16 cellular contexts compared by ENCODE assay signal in genomic region chr1:153730468-153730988, GRCh38. TPM values are rescaled to one million over a fixed set of nuclear protein-coding genes. Genes with fewer than 3 reads are reported as not detected.
DNase-seq lines count a peak whose midpoint lies in the region; ATAC-seq, FAIRE-seq and TF ChIP-seq lines count a peak whose summit lies in the region.
"Had no signal": no experiment of that assay in that cellular context is flagged by ENCODE, and none has a peak within 500 bp of the region (broad histone marks: within the 10 kb centered on the region; RNA-seq: fewer than 3 reads in every experiment).

No MANE protein-coding gene starts in this region.

- no peaks in the 10 kb centered on the region for H3K9me3 Mint-ChIP-seq in activated CD4-positive, alpha-beta T cell treated with anti-CD3 and anti-CD28 coated beads, Interleukin-2, amount 10 ng/mL, durations not matched to agents 7 days and 5 days
- H3K9me3 Mint-ChIP-seq in stimulated activated naive B cell treated with anti-CD40 and anti-IgM and Interleukin-4, amounts not matched to agents 10 μg/mL and 1 μg/mL and 100 μg/mL, for 72 hours: no peaks in the 10 kb centered on the region

- TF ChIP-seq CTCF in OCI-LY1 (IDR thresholded peaks at IDR 0.05; ENCODE audit: low read length): no peak
- no peak for TF ChIP-seq CTCF in gastroesophageal sphincter (IDR thresholded peaks at IDR 0.05)
- no peak for TF ChIP-seq CTCF in pancreas (IDR thresholded peaks at IDR 0.05)

- H3F3A ChIP-seq in OCI-LY1 (ENCODE audit: insufficient read depth, low read length): 0 out of 2 replicates have a peak, but pooled peaks cover 4% of the 10 kb centered on the region

- no peaks in the 10 kb centered on the region for H3K9me2 ChIP-seq in OCI-LY1 (ENCODE audit: low read depth, low read length)

- no peak for TF ChIP-seq EP300 in gastroesophageal sphincter (IDR thresholded peaks at IDR 0.05)

- POLR2A ChIA-PET in activated CD4-positive, alpha-beta T cell treated with anti-CD3 and anti-CD28 coated beads, Interleukin-2, amount 10 ng/mL, durations not matched to agents 7 days and 5 days (lab: Charles Lee): no interaction called here

- H3K27me3 Mint-ChIP-seq in activated CD4-positive, alpha-beta T cell treated with anti-CD3 and anti-CD28 coated beads, Interleukin-2, amount 10 ng/mL, durations not matched to agents 7 days and 5 days: no peaks in the 10 kb centered on the region
- H3K27me3 Mint-ChIP-seq in stimulated activated naive B cell treated with anti-CD40 and anti-IgM and Interleukin-4, amounts not matched to agents 10 μg/mL and 1 μg/mL and 100 μg/mL, for 72 hours: no peaks in the 10 kb centered on the region

- no peak for FAIRE-seq in pancreas (lab: Jason Lieb, UNC)
- FAIRE-seq: kidney had no signal

- H3K4me1 Mint-ChIP-seq in activated CD4-positive, alpha-beta T cell treated with anti-CD3 and anti-CD28 coated beads, Interleukin-2, amount 10 ng/mL, durations not matched to agents 7 days and 5 days: peaks cover 46% of the 10 kb centered on the region
- H3K4me1 Mint-ChIP-seq in stimulated activated naive B cell treated with anti-CD40 and anti-IgM and Interleukin-4, amounts not matched to agents 10 μg/mL and 1 μg/mL and 100 μg/mL, for 72 hours: peaks cover 47 to 58% of the 10 kb centered on the region in 2 donors

- H3K4me3 ChIP-seq in OCI-LY1 (ENCODE audit: low read depth, low read length, poor library complexity, severe bottlenecking) (peak overlapping the region; percentile 100), gastroesophageal sphincter (no peak overlapping the region), pancreas (no peak overlapping the region)

- H3K9me3 ChIP-seq in OCI-LY1 (ENCODE audit: low read length): no peaks in the 10 kb centered on the region
- no peaks in the 10 kb centered on the region for H3K9me3 ChIP-seq in gastroesophageal sphincter
- no peaks in the 10 kb centered on the region for H3K9me3 ChIP-seq in pancreas

- H3K4me3 Mint-ChIP-seq in activated CD4-positive, alpha-beta T cell treated with anti-CD3 and anti-CD28 coated beads, Interleukin-2, amount 10 ng/mL, durations not matched to agents 7 days and 5 days: peak overlapping the region; percentile 94
- H3K4me3 Mint-ChIP-seq in stimulated activated naive B cell treated with anti-CD40 and anti-IgM and Interleukin-4, amounts not matched to agents 10 μg/mL and 1 μg/mL and 100 μg/mL, for 72 hours: peak overlapping the region; percentile 89 to 98

- CTCF ChIA-PET in activated CD4-positive, alpha-beta T cell treated with anti-CD3 and anti-CD28 coated beads, Interleukin-2, amount 10 ng/mL, durations not matched to agents 7 days and 5 days (lab: Charles Lee): interaction anchor here (1.1 kb wide), 2 partner anchors 9 to 54 kb away, joined by 3 read pairs; no protein-coding TSS in a partner anchor

- intact Hi-C loops in pancreas (cut with DNase I): no loop called here

- H3K27ac ChIP-seq in OCI-LY1 (ENCODE audit: low read depth, low read length, poor library complexity, severe bottlenecking) (no peak overlapping the region), gastroesophageal sphincter (peak overlapping the region in 3 of 4 donors; percentile 8 to 98 (median 98)), pancreas (peak overlapping the region in 2 of 4 donors; percentile 44 to 99)

- H3K27ac Mint-ChIP-seq in activated CD4-positive, alpha-beta T cell treated with anti-CD3 and anti-CD28 coated beads, Interleukin-2, amount 10 ng/mL, durations not matched to agents 7 days and 5 days: no peak overlapping the region
- H3K27ac Mint-ChIP-seq in stimulated activated naive B cell treated with anti-CD40 and anti-IgM and Interleukin-4, amounts not matched to agents 10 μg/mL and 1 μg/mL and 100 μg/mL, for 72 hours: peak overlapping the region; percentile 60

- no peak for DNase-seq in activated CD4-positive, alpha-beta T cell treated with anti-CD3 and anti-CD28 coated beads, Interleukin-2, amount 10 ng/mL, durations not matched to agents 7 days and 5 days
- DNase-seq in activated CD4-positive, alpha-beta T cell treated with anti-CD3 and anti-CD28 coated beads, Interleukin-2, amount 50 U/mL, for 4 hours: no peak
- no peak for DNase-seq in stimulated activated naive B cell treated with anti-CD40 and anti-IgM and Interleukin-4, amounts not matched to agents 10 μg/mL and 1 μg/mL and 100 μg/mL, for 72 hours
- no peak for DNase-seq in NCI-H1417 (lab: John Stamatoyannopoulos, UW)
- DNase-seq in pancreas: no peak
- DNase-seq: activated CD4-positive, CD25-positive, alpha-beta regulatory T cell treated with anti-CD3 and anti-CD28 coated beads, Interleukin-2, amount 50 U/mL, for 72 hours; GDM1; kidney; NCI-H2107; posterior cingulate gyrus; trophoblast cell had no signal

- H3K36me3 ChIP-seq in OCI-LY1 (ENCODE audit: insufficient read depth, low read length): peaks cover 16% of the 10 kb centered on the region; the same call in 1 of the 2 replicates
- no peaks in the 10 kb centered on the region for H3K36me3 ChIP-seq in gastroesophageal sphincter
- H3K36me3 ChIP-seq in pancreas: no peaks in the 10 kb centered on the region

- 48 to 73% methylated on average over 3 to 5 of the region's 5 CpGs for WGBS in gastroesophageal sphincter (ENCODE audit: low coverage in 1 of 2), 2 donors
- WGBS in pancreas, 2 donors: 53 to 55% methylated on average over 5 of the region's 5 CpGs

- H3K36me3 Mint-ChIP-seq in activated CD4-positive, alpha-beta T cell treated with anti-CD3 and anti-CD28 coated beads, Interleukin-2, amount 10 ng/mL, durations not matched to agents 7 days and 5 days (ENCODE audit: low read depth): peaks cover 20% of the 10 kb centered on the region
- H3K36me3 Mint-ChIP-seq in stimulated activated naive B cell treated with anti-CD40 and anti-IgM and Interleukin-4, amounts not matched to agents 10 μg/mL and 1 μg/mL and 100 μg/mL, for 72 hours: peaks cover 38 to 53% of the 10 kb centered on the region in 2 donors

- H3K4me2 ChIP-seq in OCI-LY1 (ENCODE audit: low read length): peak overlapping the region; percentile 100

- no peak for TF ChIP-seq POLR2A in gastroesophageal sphincter (IDR thresholded peaks at IDR 0.05)

- no peaks in the 10 kb centered on the region for H4K20me1 ChIP-seq in OCI-LY1 (ENCODE audit: insufficient read depth, low read length)

- no peak overlapping the region for H2AFZ ChIP-seq in OCI-LY1 (ENCODE audit: low read length)

- peaks cover 11% of the 10 kb centered on the region; the same call in 1 of the 2 replicates for H3K79me2 ChIP-seq in OCI-LY1 (ENCODE audit: insufficient read depth, low read length)

- H3K27me3 ChIP-seq in OCI-LY1 (ENCODE audit: insufficient read depth, low read length) (no peaks in the 10 kb centered on the region), gastroesophageal sphincter (no peaks in the 10 kb centered on the region), pancreas (no peaks in the 10 kb centered on the region)

- H3K9ac ChIP-seq in OCI-LY1 (ENCODE audit: low read length): no peak overlapping the region; the same call in 1 of the 2 replicates

- H3K4me1 ChIP-seq in OCI-LY1 (ENCODE audit: insufficient read depth, low read length, severe bottlenecking) (peaks cover 39% of the 10 kb centered on the region), gastroesophageal sphincter (peaks cover 0 to 59% (median 15%) of the 10 kb centered on the region in 3 donors), pancreas (peaks cover 0 to 21% (median 5%) of the 10 kb centered on the region in 3 donors)

- ATAC-seq in gastroesophageal sphincter (no peak), HG03432 (IDR thresholded peaks at IDR 0.05; ENCODE audit: unreplicated experiment) (no peak), pancreas (no peak)
- no peak for ATAC-seq in stimulated activated naive B cell treated with anti-CD40 and anti-IgM and Interleukin-4, amounts not matched to agents 10 μg/mL and 1 μg/mL and 100 μg/mL, for 72 hours (replicated peaks)

RNA-seq across cellular contexts. Expression of gene INTS3, which starts 2.7 kb away (rescaled TPM):
- total RNA-seq in activated CD4-positive, alpha-beta T cell treated with anti-CD3 and anti-CD28 coated beads, Interleukin-2, amount 10 ng/mL, durations not matched to agents 7 days and 5 days: 10 to 100 TPM; 62.9 to 64.8 TPM
- total RNA-seq in gastroesophageal sphincter (10 to 100 TPM; 31.4 to 55.3 (median 43.5) TPM), pancreas (10 to 100 TPM; 13.5 to 41.4 (median 18.8) TPM)
- polyA plus RNA-seq in pancreas: 10 to 100 TPM; 45.1 to 56.2 TPM

RNA-seq across cellular contexts. Expression of gene SLC27A3, which starts 44.7 kb away (rescaled TPM):
- 10 to 100 TPM; 22.2 to 22.9 TPM for total RNA-seq in activated CD4-positive, alpha-beta T cell treated with anti-CD3 and anti-CD28 coated beads, Interleukin-2, amount 10 ng/mL, durations not matched to agents 7 days and 5 days
- total RNA-seq in gastroesophageal sphincter (10 to 100 TPM; 18.8 to 30.7 (median 21.6) TPM), pancreas (10 to 100 TPM in 3 of 6 donors, 1 to 10 TPM in 3; 9.0 to 23.6 (median 10.8) TPM)
- 10 to 100 TPM; 46.9 to 64.0 TPM for polyA plus RNA-seq in pancreas

RNA-seq across cellular contexts. Expression of gene NPR1, which starts 52.0 kb away (rescaled TPM):
- not detected for total RNA-seq in activated CD4-positive, alpha-beta T cell treated with anti-CD3 and anti-CD28 coated beads, Interleukin-2, amount 10 ng/mL, durations not matched to agents 7 days and 5 days
- 10 to 100 TPM; 36.7 to 57.0 (median 46.7) TPM for total RNA-seq in gastroesophageal sphincter
- 1 to 10 TPM; 1.6 to 6.9 (median 3.6) TPM for total RNA-seq in pancreas
- polyA plus RNA-seq in pancreas: 10 to 100 TPM; 10.2 to 11.8 TPM
- total RNA-seq: H4, RPMI7951 had no signal

RNA-seq across cellular contexts. Expression of gene ILF2, which starts 59.7 kb away (rescaled TPM):
- 100 to 1,000 TPM; 192 to 223 TPM for total RNA-seq in activated CD4-positive, alpha-beta T cell treated with anti-CD3 and anti-CD28 coated beads, Interleukin-2, amount 10 ng/mL, durations not matched to agents 7 days and 5 days
- total RNA-seq in gastroesophageal sphincter (10 to 100 TPM; 52.1 to 99.2 (median 79.3) TPM), pancreas (10 to 100 TPM; 30.5 to 63.2 (median 54.3) TPM)
- polyA plus RNA-seq in pancreas: 10 to 100 TPM; 25.7 to 61.3 TPM

Comparison
In these comparisons a context has a peak if more than half of its experiments do, and no peak if none do; other contexts are left out.
1. RNA of gene NPR1, which starts 52.0 kb away (total RNA-seq): 36.7 to 57.0 TPM in gastroesophageal sphincter; 1.6 to 6.9 TPM in pancreas and not detected in activated CD4-positive, alpha-beta T cell treated with anti-CD3 and anti-CD28 coated beads, Interleukin-2, amount 10 ng/mL, durations not matched to agents 7 days and 5 days; every median in the first group is over 4 times any median in the second.